Comparison of ENCODE assay signal across 1 cellular context in the genomic region with DNA sequence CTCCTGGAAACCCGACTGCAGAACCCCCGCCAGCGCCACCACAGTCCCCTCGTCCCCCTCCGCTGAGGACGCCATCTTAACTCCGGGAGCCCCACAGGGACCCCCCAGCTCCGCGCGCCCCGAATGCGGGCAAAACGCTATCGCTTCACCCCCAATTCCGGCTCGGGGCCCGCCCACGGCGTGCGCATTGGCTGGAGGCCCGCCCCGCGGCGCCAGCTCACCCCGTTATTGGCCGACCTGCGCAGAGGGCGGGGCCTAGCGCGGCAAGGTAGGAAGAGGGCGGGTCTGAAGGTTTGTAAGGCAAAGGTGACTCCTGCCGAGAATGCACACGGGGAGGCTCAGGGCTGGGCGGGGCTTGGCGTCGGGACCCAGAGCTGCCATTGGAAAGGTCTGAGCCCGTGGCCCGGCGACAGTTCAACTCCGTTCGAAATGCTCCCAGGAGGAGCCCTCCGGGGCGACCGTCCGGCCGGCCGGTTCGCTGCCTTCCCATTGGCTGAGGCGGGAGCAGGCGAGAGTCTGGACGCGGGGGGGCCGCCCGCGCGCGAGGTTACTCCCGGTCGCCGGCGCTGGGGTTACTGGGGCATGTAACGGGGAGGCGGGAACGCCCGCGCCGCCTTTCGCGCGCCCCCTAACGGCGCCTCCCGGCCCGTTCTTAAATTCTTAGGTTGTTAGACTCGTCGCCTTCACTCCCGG.
A peak's percentile ranks its signal among the peaks of the same experiment; 100 is the strongest.
TF ChIP-seq lines count a peak whose summit lies in the region.

Gene LPCAT3, minus strand, starts transcription at position 127 of the 693 bp plus-strand sequence. Its CDS starts 52 bp downstream, at position 75.

TF ChIP-seq in HCT116, 20 proteins besides CTCF, POLR2A, EP300 and RAD21 (continued from another document):
- TF ChIP-seq, protein P1, sequence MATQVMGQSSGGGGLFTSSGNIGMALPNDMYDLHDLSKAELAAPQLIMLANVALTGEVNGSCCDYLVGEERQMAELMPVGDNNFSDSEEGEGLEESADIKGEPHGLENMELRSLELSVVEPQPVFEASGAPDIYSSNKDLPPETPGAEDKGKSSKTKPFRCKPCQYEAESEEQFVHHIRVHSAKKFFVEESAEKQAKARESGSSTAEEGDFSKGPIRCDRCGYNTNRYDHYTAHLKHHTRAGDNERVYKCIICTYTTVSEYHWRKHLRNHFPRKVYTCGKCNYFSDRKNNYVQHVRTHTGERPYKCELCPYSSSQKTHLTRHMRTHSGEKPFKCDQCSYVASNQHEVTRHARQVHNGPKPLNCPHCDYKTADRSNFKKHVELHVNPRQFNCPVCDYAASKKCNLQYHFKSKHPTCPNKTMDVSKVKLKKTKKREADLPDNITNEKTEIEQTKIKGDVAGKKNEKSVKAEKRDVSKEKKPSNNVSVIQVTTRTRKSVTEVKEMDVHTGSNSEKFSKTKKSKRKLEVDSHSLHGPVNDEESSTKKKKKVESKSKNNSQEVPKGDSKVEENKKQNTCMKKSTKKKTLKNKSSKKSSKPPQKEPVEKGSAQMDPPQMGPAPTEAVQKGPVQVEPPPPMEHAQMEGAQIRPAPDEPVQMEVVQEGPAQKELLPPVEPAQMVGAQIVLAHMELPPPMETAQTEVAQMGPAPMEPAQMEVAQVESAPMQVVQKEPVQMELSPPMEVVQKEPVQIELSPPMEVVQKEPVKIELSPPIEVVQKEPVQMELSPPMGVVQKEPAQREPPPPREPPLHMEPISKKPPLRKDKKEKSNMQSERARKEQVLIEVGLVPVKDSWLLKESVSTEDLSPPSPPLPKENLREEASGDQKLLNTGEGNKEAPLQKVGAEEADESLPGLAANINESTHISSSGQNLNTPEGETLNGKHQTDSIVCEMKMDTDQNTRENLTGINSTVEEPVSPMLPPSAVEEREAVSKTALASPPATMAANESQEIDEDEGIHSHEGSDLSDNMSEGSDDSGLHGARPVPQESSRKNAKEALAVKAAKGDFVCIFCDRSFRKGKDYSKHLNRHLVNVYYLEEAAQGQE (IDR thresholded peaks at IDR 0.05; ENCODE audit: low read depth) = no peak
- TF ChIP-seq ATF3 (IDR thresholded peaks at IDR 0.05) (no peak), SP1 (IDR thresholded peaks at IDR 0.05; ENCODE audit: low read depth) (peak; percentile 85), SIN3A (IDR thresholded peaks at IDR 0.05; ENCODE audit: low read depth) (peak; percentile 75; the same call in 1 of the 2 replicates), POLR2AphosphoS5 (IDR thresholded peaks at IDR 0.05; ENCODE audit: low read depth, low read length) (peak; percentile 73), ELF1 (IDR thresholded peaks at IDR 0.05; ENCODE audit: borderline replicate concordance, low read depth) (peak; percentile 49), SRF (IDR thresholded peaks at IDR 0.05; ENCODE audit: low read depth) (no peak), YY1 (IDR thresholded peaks at IDR 0.05; ENCODE audit: extremely low read depth, insufficient replicate concordance, low read depth, low read length) (peak; percentile 18)
- TF ChIP-seq, protein P2, sequence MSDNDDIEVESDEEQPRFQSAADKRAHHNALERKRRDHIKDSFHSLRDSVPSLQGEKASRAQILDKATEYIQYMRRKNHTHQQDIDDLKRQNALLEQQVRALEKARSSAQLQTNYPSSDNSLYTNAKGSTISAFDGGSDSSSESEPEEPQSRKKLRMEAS (IDR thresholded peaks at IDR 0.05) = no peak; the same call in none of the 2 replicates
